Comparison of ENCODE assay signal across 1 cellular context in the genomic region with DNA sequence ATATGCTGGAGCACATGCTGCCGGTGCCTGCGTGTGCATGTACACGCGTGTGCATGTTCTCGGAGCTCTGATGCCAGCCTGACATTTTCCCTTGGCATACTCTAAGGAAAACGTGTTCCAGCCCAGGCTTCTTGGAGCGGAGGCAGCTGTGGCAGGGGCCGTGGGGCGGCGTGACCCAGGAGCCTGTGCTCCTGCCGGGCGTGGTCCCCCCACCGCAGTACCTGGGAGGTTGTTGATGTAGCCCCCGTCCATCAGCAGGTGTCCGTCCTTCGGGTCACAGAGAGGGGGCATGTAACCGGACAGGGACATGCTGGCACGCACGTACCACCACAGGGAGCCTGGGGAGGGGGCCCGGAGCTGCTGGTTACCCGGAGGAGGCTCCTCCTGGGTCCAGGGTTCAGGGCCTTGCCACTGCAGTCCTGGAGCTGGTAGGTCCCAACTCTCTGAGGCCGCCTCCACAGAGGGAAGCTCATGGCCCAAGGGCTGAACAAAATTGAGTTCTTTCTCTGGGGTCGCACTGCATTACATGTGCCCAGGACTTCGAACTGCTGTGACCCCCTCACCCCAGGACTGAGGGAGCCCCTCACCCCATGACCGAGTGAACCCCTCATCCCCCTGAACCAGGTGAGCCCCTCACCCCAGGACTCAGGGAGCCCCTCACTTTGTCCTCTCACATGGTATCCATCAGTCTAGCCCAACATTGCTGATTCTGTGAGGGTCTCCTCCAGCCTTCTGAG.
TF ChIP-seq lines count a peak whose summit lies in the region.

No MANE protein-coding gene starts in this region.

TF ChIP-seq in HepG2, 621 proteins besides CTCF, POLR2A, EP300 and RAD21 (continued from another document and continues in another):
- TF ChIP-seq ZMYM2 (CRISPR knock-in tag; IDR thresholded peaks at IDR 0.05) (0 out of 2 replicates have a peak, but pooled peaks have one; percentile 62), KLF12 (CRISPR knock-in tag; IDR thresholded peaks at IDR 0.05; ENCODE audit: borderline replicate concordance) (peak; percentile 88; the same call in 1 of the 2 replicates), ZNF558 (CRISPR knock-in tag; IDR thresholded peaks at IDR 0.05; ENCODE audit: borderline replicate concordance) (no peak), THYN1 (CRISPR knock-in tag; IDR thresholded peaks at IDR 0.05; ENCODE audit: borderline replicate concordance, low read depth) (no peak), ZNF557 (CRISPR knock-in tag; IDR thresholded peaks at IDR 0.05) (no peak), IRF2 (CRISPR knock-in tag; IDR thresholded peaks at IDR 0.05) (peak; percentile 75; the same call in 1 of the 2 replicates), PHF20 (CRISPR knock-in tag; IDR thresholded peaks at IDR 0.05) (peak; percentile 48; the same call in 1 of the 2 replicates), GATAD2A (CRISPR knock-in tag; IDR thresholded peaks at IDR 0.05) (peak; percentile 52; the same call in 1 of the 2 replicates), KDM5B (CRISPR knock-in tag; IDR thresholded peaks at IDR 0.05; ENCODE audit: borderline replicate concordance) (peak; percentile 85), HNF4A (CRISPR knock-in tag; IDR thresholded peaks at IDR 0.05) (peak; percentile 68), HNRNPUL1 (IDR thresholded peaks at IDR 0.05; ENCODE audit: low read depth, low read length) (no peak), ZNF883 (CRISPR knock-in tag; IDR thresholded peaks at IDR 0.05; ENCODE audit: not compliant biosample characterization) (peak; percentile 61), NR2F6 (IDR thresholded peaks at IDR 0.05) (peak; percentile 63), NR2F6 (CRISPR knock-in tag; IDR thresholded peaks at IDR 0.05) (peak; percentile 88), ZNF329 (CRISPR knock-in tag; IDR thresholded peaks at IDR 0.05; ENCODE audit: low read depth) (peak; percentile 42; the same call in 1 of the 2 replicates), ZNF572 (CRISPR knock-in tag; IDR thresholded peaks at IDR 0.05) (0 out of 2 replicates have a peak, but pooled peaks have one; percentile 9), ATF7 (IDR thresholded peaks at IDR 0.05) (no peak), ATF7 (CRISPR knock-in tag; IDR thresholded peaks at IDR 0.05) (peak; percentile 70; the same call in 1 of the 2 replicates), LCORL (IDR thresholded peaks at IDR 0.05) (no peak), LCORL (CRISPR knock-in tag; IDR thresholded peaks at IDR 0.05) (peak; percentile 90), NFYC (CRISPR knock-in tag; IDR thresholded peaks at IDR 0.05) (no peak), ZNF850 (CRISPR knock-in tag; conservative IDR thresholded peaks at IDR 0.05) (peak; percentile 72; the same call in 1 of the 2 replicates), GTF3A (CRISPR knock-in tag; conservative IDR thresholded peaks at IDR 0.05) (no peak), ZNF772 (CRISPR knock-in tag; IDR thresholded peaks at IDR 0.05) (peak; percentile 71), ZNF337 (CRISPR knock-in tag; IDR thresholded peaks at IDR 0.05; ENCODE audit: borderline replicate concordance, low read depth) (no peak), TEAD3 (CRISPR knock-in tag; optimal IDR thresholded peaks at IDR 0.05; ENCODE audit: borderline replicate concordance) (peak; percentile 78), FOXM1 (CRISPR knock-in tag; IDR thresholded peaks at IDR 0.05) (no peak), RARA (CRISPR knock-in tag; IDR thresholded peaks at IDR 0.05) (peak; percentile 61; the same call in 1 of the 2 replicates), HNRNPL (IDR thresholded peaks at IDR 0.05; ENCODE audit: low read depth, low read length) (peak; percentile 89), ZNF230 (CRISPR knock-in tag; IDR thresholded peaks at IDR 0.05) (peak; percentile 69; the same call in 1 of the 2 replicates), MYC (CRISPR knock-in tag; IDR thresholded peaks at IDR 0.05; ENCODE audit: borderline replicate concordance) (peak; percentile 69; the same call in 1 of the 2 replicates), ZNF891 (CRISPR knock-in tag; IDR thresholded peaks at IDR 0.05) (0 out of 2 replicates have a peak, but pooled peaks have one; percentile 19), ZNF605 (CRISPR knock-in tag; IDR thresholded peaks at IDR 0.05) (peak; percentile 90), RXRB (CRISPR knock-in tag; IDR thresholded peaks at IDR 0.05; ENCODE audit: borderline replicate concordance) (peak; percentile 69; the same call in 1 of the 2 replicates), ZNF124 (CRISPR knock-in tag; IDR thresholded peaks at IDR 0.05) (peak; percentile 66; the same call in 1 of the 2 replicates)
- TF ChIP-seq, protein P1, sequence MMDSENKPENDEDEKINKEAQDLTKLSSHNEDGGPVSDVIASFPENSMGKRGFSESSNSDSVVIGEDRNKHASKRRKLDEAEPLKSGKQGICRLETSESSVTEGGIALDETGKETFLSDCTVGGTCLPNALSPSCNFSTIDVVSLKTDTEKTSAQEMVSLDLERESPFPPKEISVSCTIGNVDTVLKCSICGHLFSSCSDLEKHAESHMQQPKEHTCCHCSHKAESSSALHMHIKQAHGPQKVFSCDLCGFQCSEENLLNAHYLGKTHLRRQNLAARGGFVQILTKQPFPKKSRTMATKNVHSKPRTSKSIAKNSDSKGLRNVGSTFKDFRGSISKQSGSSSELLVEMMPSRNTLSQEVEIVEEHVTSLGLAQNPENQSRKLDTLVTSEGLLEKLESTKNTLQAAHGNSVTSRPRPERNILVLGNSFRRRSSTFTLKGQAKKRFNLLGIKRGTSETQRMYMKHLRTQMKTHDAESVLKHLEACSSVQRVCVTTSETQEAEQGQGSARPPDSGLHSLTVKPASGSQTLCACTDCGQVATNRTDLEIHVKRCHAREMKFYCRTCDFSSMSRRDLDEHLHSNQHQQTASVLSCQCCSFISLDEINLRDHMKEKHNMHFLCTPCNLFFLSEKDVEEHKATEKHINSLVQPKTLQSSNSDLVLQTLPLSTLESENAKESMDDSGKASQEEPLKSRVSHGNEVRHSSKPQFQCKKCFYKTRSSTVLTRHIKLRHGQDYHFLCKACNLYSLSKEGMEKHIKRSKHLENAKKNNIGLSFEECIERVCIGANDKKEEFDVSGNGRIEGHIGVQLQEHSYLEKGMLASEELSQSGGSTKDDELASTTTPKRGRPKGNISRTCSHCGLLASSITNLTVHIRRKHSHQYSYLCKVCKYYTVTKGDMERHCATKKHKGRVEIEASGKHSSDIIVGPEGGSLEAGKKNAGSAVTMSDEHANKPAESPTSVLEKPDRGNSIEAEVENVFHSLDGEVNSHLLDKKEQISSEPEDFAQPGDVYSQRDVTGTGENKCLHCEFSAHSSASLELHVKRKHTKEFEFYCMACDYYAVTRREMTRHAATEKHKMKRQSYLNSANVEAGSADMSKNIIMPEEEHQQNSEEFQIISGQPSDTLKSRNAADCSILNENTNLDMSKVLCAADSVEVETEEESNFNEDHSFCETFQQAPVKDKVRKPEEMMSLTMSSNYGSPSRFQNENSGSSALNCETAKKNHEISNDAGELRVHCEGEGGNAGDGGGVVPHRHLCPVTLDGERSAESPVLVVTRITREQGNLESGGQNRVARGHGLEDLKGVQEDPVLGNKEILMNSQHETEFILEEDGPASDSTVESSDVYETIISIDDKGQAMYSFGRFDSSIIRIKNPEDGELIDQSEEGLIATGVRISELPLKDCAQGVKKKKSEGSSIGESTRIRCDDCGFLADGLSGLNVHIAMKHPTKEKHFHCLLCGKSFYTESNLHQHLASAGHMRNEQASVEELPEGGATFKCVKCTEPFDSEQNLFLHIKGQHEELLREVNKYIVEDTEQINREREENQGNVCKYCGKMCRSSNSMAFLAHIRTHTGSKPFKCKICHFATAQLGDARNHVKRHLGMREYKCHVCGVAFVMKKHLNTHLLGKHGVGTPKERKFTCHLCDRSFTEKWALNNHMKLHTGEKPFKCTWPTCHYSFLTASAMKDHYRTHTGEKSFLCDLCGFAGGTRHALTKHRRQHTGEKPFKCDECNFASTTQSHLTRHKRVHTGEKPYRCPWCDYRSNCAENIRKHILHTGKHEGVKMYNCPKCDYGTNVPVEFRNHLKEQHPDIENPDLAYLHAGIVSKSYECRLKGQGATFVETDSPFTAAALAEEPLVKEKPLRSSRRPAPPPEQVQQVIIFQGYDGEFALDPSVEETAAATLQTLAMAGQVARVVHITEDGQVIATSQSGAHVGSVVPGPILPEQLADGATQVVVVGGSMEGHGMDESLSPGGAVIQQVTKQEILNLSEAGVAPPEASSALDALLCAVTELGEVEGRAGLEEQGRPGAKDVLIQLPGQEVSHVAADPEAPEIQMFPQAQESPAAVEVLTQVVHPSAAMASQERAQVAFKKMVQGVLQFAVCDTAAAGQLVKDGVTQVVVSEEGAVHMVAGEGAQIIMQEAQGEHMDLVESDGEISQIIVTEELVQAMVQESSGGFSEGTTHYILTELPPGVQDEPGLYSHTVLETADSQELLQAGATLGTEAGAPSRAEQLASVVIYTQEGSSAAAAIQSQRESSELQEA (CRISPR knock-in tag; IDR thresholded peaks at IDR 0.05; ENCODE audit: not compliant biosample characterization): peak; percentile 27
- TF ChIP-seq, protein P2, sequence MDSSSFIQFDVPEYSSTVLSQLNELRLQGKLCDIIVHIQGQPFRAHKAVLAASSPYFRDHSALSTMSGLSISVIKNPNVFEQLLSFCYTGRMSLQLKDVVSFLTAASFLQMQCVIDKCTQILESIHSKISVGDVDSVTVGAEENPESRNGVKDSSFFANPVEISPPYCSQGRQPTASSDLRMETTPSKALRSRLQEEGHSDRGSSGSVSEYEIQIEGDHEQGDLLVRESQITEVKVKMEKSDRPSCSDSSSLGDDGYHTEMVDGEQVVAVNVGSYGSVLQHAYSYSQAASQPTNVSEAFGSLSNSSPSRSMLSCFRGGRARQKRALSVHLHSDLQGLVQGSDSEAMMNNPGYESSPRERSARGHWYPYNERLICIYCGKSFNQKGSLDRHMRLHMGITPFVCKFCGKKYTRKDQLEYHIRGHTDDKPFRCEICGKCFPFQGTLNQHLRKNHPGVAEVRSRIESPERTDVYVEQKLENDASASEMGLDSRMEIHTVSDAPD (CRISPR knock-in tag; IDR thresholded peaks at IDR 0.05): 0 out of 2 replicates have a peak, but pooled peaks have one; percentile 34
- TF ChIP-seq, protein P3, sequence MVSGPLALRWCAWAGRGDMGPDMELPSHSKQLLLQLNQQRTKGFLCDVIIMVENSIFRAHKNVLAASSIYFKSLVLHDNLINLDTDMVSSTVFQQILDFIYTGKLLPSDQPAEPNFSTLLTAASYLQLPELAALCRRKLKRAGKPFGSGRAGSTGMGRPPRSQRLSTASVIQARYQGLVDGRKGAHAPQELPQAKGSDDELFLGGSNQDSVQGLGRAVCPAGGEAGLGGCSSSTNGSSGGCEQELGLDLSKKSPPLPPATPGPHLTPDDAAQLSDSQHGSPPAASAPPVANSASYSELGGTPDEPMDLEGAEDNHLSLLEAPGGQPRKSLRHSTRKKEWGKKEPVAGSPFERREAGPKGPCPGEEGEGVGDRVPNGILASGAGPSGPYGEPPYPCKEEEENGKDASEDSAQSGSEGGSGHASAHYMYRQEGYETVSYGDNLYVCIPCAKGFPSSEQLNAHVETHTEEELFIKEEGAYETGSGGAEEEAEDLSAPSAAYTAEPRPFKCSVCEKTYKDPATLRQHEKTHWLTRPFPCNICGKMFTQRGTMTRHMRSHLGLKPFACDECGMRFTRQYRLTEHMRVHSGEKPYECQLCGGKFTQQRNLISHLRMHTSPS (CRISPR knock-in tag; IDR thresholded peaks at IDR 0.05; ENCODE audit: low read depth): peak; percentile 79; the same call in 1 of the 2 replicates
- TF ChIP-seq, protein P4, sequence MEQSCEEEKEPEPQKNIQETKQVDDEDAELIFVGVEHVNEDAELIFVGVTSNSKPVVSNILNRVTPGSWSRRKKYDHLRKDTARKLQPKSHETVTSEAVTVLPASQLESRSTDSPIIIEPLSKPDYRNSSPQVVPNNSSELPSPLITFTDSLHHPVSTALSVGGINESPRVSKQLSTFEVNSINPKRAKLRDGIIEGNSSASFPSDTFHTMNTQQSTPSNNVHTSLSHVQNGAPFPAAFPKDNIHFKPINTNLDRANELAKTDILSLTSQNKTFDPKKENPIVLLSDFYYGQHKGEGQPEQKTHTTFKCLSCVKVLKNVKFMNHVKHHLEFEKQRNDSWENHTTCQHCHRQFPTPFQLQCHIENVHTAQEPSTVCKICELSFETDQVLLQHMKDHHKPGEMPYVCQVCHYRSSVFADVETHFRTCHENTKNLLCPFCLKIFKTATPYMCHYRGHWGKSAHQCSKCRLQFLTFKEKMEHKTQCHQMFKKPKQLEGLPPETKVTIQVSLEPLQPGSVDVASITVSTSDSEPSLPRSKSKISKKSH (CRISPR knock-in tag; IDR thresholded peaks at IDR 0.05; ENCODE audit: borderline replicate concordance): peak; percentile 66
- TF ChIP-seq, protein P5, sequence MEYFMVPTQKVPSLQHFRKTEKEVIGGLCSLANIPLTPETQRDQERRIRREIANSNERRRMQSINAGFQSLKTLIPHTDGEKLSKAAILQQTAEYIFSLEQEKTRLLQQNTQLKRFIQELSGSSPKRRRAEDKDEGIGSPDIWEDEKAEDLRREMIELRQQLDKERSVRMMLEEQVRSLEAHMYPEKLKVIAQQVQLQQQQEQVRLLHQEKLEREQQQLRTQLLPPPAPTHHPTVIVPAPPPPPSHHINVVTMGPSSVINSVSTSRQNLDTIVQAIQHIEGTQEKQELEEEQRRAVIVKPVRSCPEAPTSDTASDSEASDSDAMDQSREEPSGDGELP (IDR thresholded peaks at IDR 0.05; ENCODE audit: borderline replicate concordance, low read depth): peak; percentile 56; the same call in 1 of the 2 replicates
- TF ChIP-seq, protein P6, sequence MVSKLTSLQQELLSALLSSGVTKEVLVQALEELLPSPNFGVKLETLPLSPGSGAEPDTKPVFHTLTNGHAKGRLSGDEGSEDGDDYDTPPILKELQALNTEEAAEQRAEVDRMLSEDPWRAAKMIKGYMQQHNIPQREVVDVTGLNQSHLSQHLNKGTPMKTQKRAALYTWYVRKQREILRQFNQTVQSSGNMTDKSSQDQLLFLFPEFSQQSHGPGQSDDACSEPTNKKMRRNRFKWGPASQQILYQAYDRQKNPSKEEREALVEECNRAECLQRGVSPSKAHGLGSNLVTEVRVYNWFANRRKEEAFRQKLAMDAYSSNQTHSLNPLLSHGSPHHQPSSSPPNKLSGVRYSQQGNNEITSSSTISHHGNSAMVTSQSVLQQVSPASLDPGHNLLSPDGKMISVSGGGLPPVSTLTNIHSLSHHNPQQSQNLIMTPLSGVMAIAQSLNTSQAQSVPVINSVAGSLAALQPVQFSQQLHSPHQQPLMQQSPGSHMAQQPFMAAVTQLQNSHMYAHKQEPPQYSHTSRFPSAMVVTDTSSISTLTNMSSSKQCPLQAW (CRISPR knock-in tag; IDR thresholded peaks at IDR 0.05): peak; percentile 92
- TF ChIP-seq, protein P7, sequence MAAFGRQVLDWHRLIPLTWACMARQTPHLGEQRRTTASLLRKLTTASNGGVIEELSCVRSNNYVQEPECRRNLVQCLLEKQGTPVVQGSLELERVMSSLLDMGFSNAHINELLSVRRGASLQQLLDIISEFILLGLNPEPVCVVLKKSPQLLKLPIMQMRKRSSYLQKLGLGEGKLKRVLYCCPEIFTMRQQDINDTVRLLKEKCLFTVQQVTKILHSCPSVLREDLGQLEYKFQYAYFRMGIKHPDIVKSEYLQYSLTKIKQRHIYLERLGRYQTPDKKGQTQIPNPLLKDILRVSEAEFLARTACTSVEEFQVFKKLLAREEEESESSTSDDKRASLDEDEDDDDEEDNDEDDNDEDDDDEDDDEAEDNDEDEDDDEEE (CRISPR knock-in tag; IDR thresholded peaks at IDR 0.05): peak; percentile 69; the same call in 1 of the 2 replicates
